Comparison of ENCODE assay signal across 10 cellular contexts in the genomic region with DNA sequence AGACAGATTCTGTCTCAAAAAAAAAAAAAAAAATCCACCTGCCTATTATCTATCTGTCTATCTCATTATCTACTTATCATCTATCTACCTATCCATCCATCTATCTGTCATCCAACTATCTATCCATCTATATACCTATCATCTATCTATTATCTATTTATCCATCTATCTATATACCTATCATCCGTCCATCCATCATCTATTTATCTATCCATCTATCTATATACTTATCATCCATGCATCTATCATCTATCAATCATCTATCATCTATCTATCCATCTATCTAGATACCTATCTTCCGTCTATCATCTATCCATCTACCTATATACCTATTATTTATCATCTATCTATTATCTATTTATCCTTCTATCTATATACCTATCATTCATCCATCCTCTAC.
"Had no signal": no experiment of that assay in that cellular context is flagged by ENCODE, and none has a peak within 500 bp of the region (broad histone marks: within the 10 kb centered on the region; RNA-seq: fewer than 3 reads in every experiment).

No MANE protein-coding gene starts in this region.

- H3K4me2 ChIP-seq: GM23338 had no signal

- H3K36me3 ChIP-seq: HAP-1 had no signal

- DNase-seq: GOT3, H7, H9, HCEC 1CT had no signal

- FAIRE-seq: H1, H54 had no signal

- H3K4me1 ChIP-seq: HAP-1 had no signal

- H3K27ac ChIP-seq: GM23248 had no signal

- H3K4me3 ChIP-seq: GM23248, GM23338, HAP-1 had no signal

- ATAC-seq: GM23338, HCT116 had no signal

- H3K9me3 ChIP-seq: HAP-1 had no signal

- H2AFZ ChIP-seq: GM23248, GM23338 had no signal
